Comparison of ENCODE assay signal across 24 cellular contexts in the genomic region with DNA sequence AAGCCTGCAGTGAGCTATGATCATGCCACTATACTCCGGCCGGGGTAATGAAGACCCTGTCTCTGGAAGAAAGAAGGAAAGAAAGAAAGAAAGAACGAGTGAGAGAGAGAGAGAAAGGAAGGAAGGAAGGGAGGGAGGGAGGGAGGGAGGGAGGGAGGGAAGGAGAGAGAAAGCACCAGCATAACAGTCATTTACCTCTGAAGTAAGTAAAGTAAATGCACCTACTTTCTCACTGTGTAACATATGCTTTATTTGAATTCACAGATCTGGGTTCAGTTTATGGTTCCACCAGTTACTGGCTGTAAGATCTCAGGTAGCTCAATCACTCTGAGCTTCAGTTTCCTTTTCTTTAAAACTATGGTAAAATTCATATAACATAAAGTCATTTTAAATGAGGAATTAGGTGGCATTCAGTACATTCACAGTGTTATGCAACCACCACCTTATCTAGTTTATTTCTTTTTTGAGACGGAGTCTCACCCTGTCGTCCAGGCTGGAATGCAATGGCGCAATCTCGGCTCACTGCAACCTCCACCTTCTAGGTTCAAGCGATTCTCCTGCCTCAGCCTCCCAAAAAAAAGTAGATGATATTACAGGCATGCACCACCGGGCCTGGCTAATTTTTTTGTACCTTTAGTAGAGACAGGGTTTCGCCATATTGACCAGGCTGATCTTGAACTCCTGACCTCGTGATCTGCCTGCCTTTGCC. TPM values are rescaled to one million over a fixed set of nuclear protein-coding genes. Genes with fewer than 3 reads are reported as not detected.
DNase-seq lines count a peak whose midpoint lies in the region; ATAC-seq, FAIRE-seq and TF ChIP-seq lines count a peak whose summit lies in the region.
"Had no signal": no experiment of that assay in that cellular context is flagged by ENCODE, and none has a peak within 500 bp of the region (broad histone marks: within the 10 kb centered on the region; RNA-seq: fewer than 3 reads in every experiment).

No MANE protein-coding gene starts in this region.

- H3K9me3 ChIP-seq in MM.1S (replicated peaks; ENCODE audit: insufficient read depth, low read length) (no peaks in the 10 kb centered on the region), K562 (replicated peaks; ENCODE audit: control insufficient read depth, insufficient read depth, low read depth, low read length) (no peaks in the 10 kb centered on the region), spleen (no peaks in the 10 kb centered on the region)
- H3K9me3 ChIP-seq: BE2C, HAP-1 had no signal

- H3K36me3 Mint-ChIP-seq in activated naive CD8-positive, alpha-beta T cell treated with anti-CD3 and anti-CD28 coated beads, Interleukin-2, amount 10 ng/mL, durations not matched to agents 7 days and 5 days = no peaks in the 10 kb centered on the region
- H3K36me3 Mint-ChIP-seq in activated naive CD8-positive, alpha-beta T cell treated with anti-CD3 and anti-CD28 coated beads for 36 hours = no peaks in the 10 kb centered on the region

- H3K9ac ChIP-seq in MM.1S (ENCODE audit: low read length) = no peak overlapping the region
- H3K9ac ChIP-seq in K562 (ENCODE audit: insufficient read depth in 1 of 2, low read depth in 2 of 2, low read length in 2 of 2) = no peak overlapping the region
- H3K9ac ChIP-seq: KMS-11 had no signal

- H3K27ac Mint-ChIP-seq in activated naive CD8-positive, alpha-beta T cell treated with anti-CD3 and anti-CD28 coated beads, Interleukin-2, amount 10 ng/mL, durations not matched to agents 7 days and 5 days = no peak overlapping the region
- no peak overlapping the region for H3K27ac Mint-ChIP-seq in activated naive CD8-positive, alpha-beta T cell treated with anti-CD3 and anti-CD28 coated beads for 36 hours
- H3K27ac Mint-ChIP-seq: CD4-positive, alpha-beta T cell; GM23338 had no signal

- peaks cover 3% of the 10 kb centered on the region for H3K4me1 Mint-ChIP-seq in activated naive CD8-positive, alpha-beta T cell treated with anti-CD3 and anti-CD28 coated beads, Interleukin-2, amount 10 ng/mL, durations not matched to agents 7 days and 5 days
- peaks cover 2% of the 10 kb centered on the region for H3K4me1 Mint-ChIP-seq in activated naive CD8-positive, alpha-beta T cell treated with anti-CD3 and anti-CD28 coated beads for 36 hours
- H3K4me1 Mint-ChIP-seq: GM23338 had no signal

- no peak for DNase-seq in activated naive CD8-positive, alpha-beta T cell treated with anti-CD3 and anti-CD28 coated beads, Interleukin-2, amount 10 ng/mL, durations not matched to agents 7 days and 5 days
- no peak for DNase-seq in activated naive CD8-positive, alpha-beta T cell treated with anti-CD3 and anti-CD28 coated beads for 36 hours
- DNase-seq in MM.1S = no peak
- no peak for DNase-seq in K562 (ENCODE audit: extremely low read depth in 1 of 4, low spot score in 3 of 4)
- peak; percentile 4 for DNase-seq in spleen
- DNase-seq in AG08395 (ENCODE audit: low spot score) = no peak
- DNase-seq in NCI-H446 (lab: John Stamatoyannopoulos, UW) = no peak
- DNase-seq: BE2C; CD4-positive, alpha-beta T cell; COR-L47; DMS 273 treated with DMSO at 0.1 percent for 48 hours; DMS79 treated with DMSO at 0.1 percent for 48 hours; NCI-H1092 treated with DMSO at 0.1 percent for 48 hours; NCI-H1436 treated with DMSO at 0.1 percent for 48 hours; NCI-H2029; NCI-H345; NCI-H524 treated with DMSO at 0.1 percent for 48 hours; SIG-M5 had no signal

- no peak overlapping the region for H3K27ac ChIP-seq in MM.1S (ENCODE audit: low read length)
- no peak overlapping the region for H3K27ac ChIP-seq in K562 (ENCODE audit: extremely low read depth, low read depth, low read length)
- no peak overlapping the region for H3K27ac ChIP-seq in spleen
- H3K27ac ChIP-seq: KMS-11 had no signal

- WGBS in K562 (ENCODE audit: insufficient coverage, low coverage, missing lambda C conversion rate) = 11% methylated on average over 9 of the region's 11 CpGs
- 61 to 79% (median 66%) methylated on average over 11 of the region's 11 CpGs for WGBS in spleen, 5 donors

- ATAC-seq in activated naive CD8-positive, alpha-beta T cell treated with anti-CD3 and anti-CD28 coated beads, Interleukin-2, amount 10 ng/mL, durations not matched to agents 7 days and 5 days (ENCODE audit: low read depth) = no peak
- ATAC-seq in K562 = no peak
- no peak for ATAC-seq in HG03045 (IDR thresholded peaks at IDR 0.05; ENCODE audit: unreplicated experiment)
- ATAC-seq: GM23338, SK-N-SH treated with all-trans-retinoic acid at 6 μM for 48 hours had no signal

- peaks cover 2% of the 10 kb centered on the region for H3K27me3 Mint-ChIP-seq in activated naive CD8-positive, alpha-beta T cell treated with anti-CD3 and anti-CD28 coated beads, Interleukin-2, amount 10 ng/mL, durations not matched to agents 7 days and 5 days
- no peaks in the 10 kb centered on the region for H3K27me3 Mint-ChIP-seq in activated naive CD8-positive, alpha-beta T cell treated with anti-CD3 and anti-CD28 coated beads for 36 hours
- H3K27me3 Mint-ChIP-seq: CD4-positive, alpha-beta T cell had no signal

- H2AFZ ChIP-seq in MM.1S (ENCODE audit: low read length) (peak overlapping the region; percentile 69), K562 (ENCODE audit: low read depth, low read length) (no peak overlapping the region)
- H2AFZ ChIP-seq: GM23338 had no signal

- no peaks in the 10 kb centered on the region for H3K79me2 ChIP-seq in MM.1S (ENCODE audit: low read length)
- no peaks in the 10 kb centered on the region for H3K79me2 ChIP-seq in K562 (ENCODE audit: control insufficient read depth, insufficient read depth, low read length)

- H3K4me2 ChIP-seq in MM.1S (ENCODE audit: low read depth, low read length) = 0 out of 2 replicates have a peak overlapping the region, but pooled peaks have one; percentile 15
- H3K4me2 ChIP-seq in K562 (ENCODE audit: insufficient read depth, low read length) = no peak overlapping the region
- H3K4me2 ChIP-seq: GM23338, KMS-11 had no signal

- H3K4me1 ChIP-seq in MM.1S (ENCODE audit: low read length) = no peaks in the 10 kb centered on the region
- H3K4me1 ChIP-seq in K562 (replicated peaks in 1 of 2; ENCODE audit: control insufficient read depth in 2 of 2, insufficient read depth in 2 of 2, low read length in 2 of 2) = no peaks in the 10 kb centered on the region
- peaks cover 0 to 14% (median 6%) of the 10 kb centered on the region in 6 donors for H3K4me1 ChIP-seq in spleen
- H3K4me1 ChIP-seq: BE2C, HAP-1 had no signal

- no peaks in the 10 kb centered on the region for H3K9me1 ChIP-seq in K562 (ENCODE audit: control insufficient read depth, insufficient read depth, low read length)

- no peaks in the 10 kb centered on the region for H3F3A ChIP-seq in MM.1S (ENCODE audit: insufficient read depth, low read length)

- TF ChIP-seq POLR2A in K562 (conservative IDR thresholded peaks at IDR 0.05) (no peak), spleen (IDR thresholded peaks at IDR 0.05) (no peak)

- in situ Hi-C loops in K562 (cut with MboI) = no loop called here

- H4K20me1 ChIP-seq in MM.1S (ENCODE audit: insufficient read depth, low read length) (no peaks in the 10 kb centered on the region), K562 (replicated peaks; ENCODE audit: control insufficient read depth, insufficient read depth, low read length) (no peaks in the 10 kb centered on the region)

- no peaks in the 10 kb centered on the region for H3K9me3 Mint-ChIP-seq in activated naive CD8-positive, alpha-beta T cell treated with anti-CD3 and anti-CD28 coated beads, Interleukin-2, amount 10 ng/mL, durations not matched to agents 7 days and 5 days
- no peaks in the 10 kb centered on the region for H3K9me3 Mint-ChIP-seq in activated naive CD8-positive, alpha-beta T cell treated with anti-CD3 and anti-CD28 coated beads for 36 hours
- H3K9me3 Mint-ChIP-seq: CD4-positive, alpha-beta T cell; GM23338 had no signal

- POLR2A ChIA-PET in activated naive CD8-positive, alpha-beta T cell treated with anti-CD3 and anti-CD28 coated beads, Interleukin-2, amount 10 ng/mL, durations not matched to agents 7 days and 5 days (lab: Charles Lee) = interaction anchor here (0.6 kb wide), 2 partner anchors 22 to 1245 kb away, joined by 3 to 10 read pairs; a partner anchor contains a TSS
- POLR2A ChIA-PET in K562 (lab: Yijun Ruan, JAX) = interaction anchor here (1.5 kb wide), 1 partner anchor 23 kb away, joined by 3 read pairs; a partner anchor contains a TSS

- no peak overlapping the region for H3K4me3 ChIP-seq in MM.1S (ENCODE audit: low read length)
- H3K4me3 ChIP-seq in K562 = no peak overlapping the region
- no peak overlapping the region for H3K4me3 ChIP-seq in spleen
- H3K4me3 ChIP-seq: GM23338, HAP-1 had no signal

- no TSS peak for BruUV-seq in K562 (replicated peaks; lab: Mats Ljungman, UMichigan)

- CTCF ChIA-PET in K562 (lab: Yijun Ruan, JAX; ENCODE audit: low intra/inter-chr PET ratio) = no interaction called here

- H3K27me3 ChIP-seq in MM.1S (replicated peaks; ENCODE audit: insufficient read depth, low read length) = no peaks in the 10 kb centered on the region
- no peaks in the 10 kb centered on the region for H3K27me3 ChIP-seq in K562 (ENCODE audit: control insufficient read depth in 2 of 2, insufficient read depth in 2 of 2, low read length in 2 of 2)
- H3K27me3 ChIP-seq in spleen (replicated peaks in 1 of 7) = no peaks in the 10 kb centered on the region
- H3K27me3 ChIP-seq: BE2C had no signal

- peak overlapping the region; percentile 10 for H3K4me3 Mint-ChIP-seq in activated naive CD8-positive, alpha-beta T cell treated with anti-CD3 and anti-CD28 coated beads, Interleukin-2, amount 10 ng/mL, durations not matched to agents 7 days and 5 days
- H3K4me3 Mint-ChIP-seq in activated naive CD8-positive, alpha-beta T cell treated with anti-CD3 and anti-CD28 coated beads for 36 hours = no peak overlapping the region
- H3K4me3 Mint-ChIP-seq: CD4-positive, alpha-beta T cell; GM23338 had no signal

- no peak for TF ChIP-seq RAD21 in K562 (CRISPR knock-in tag; conservative IDR thresholded peaks at IDR 0.05 in 1 of 2, IDR thresholded peaks at IDR 0.05 in 1 of 2)

- H3K9me2 ChIP-seq in MM.1S (replicated peaks; ENCODE audit: insufficient read depth, low read length) = no peaks in the 10 kb centered on the region

- intact Hi-C loops in K562 (cut with micrococcal nuclease) (no loop called here), spleen (cut with DNase I; ENCODE audit: low total_unique reads) (no loop called here)

- no peak for TF ChIP-seq CTCF in MM.1S (IDR thresholded peaks at IDR 0.05; ENCODE audit: low read length)
- no peak for TF ChIP-seq CTCF in K562 (IDR thresholded peaks at IDR 0.05 in 2 of 3, conservative IDR thresholded peaks at IDR 0.05 in 1 of 3; ENCODE audit: insufficient read depth in 2 of 3, low read depth in 1 of 3, low read length in 3 of 3)
- no peak for TF ChIP-seq CTCF in spleen (IDR thresholded peaks at IDR 0.05 in 8 of 11, conservative IDR thresholded peaks at IDR 0.05 in 3 of 11)

- TF ChIP-seq EP300 in K562 (IDR thresholded peaks at IDR 0.05; ENCODE audit: low read length) = no peak

- H3K36me3 ChIP-seq in MM.1S (replicated peaks; ENCODE audit: insufficient read depth, low read length) (no peaks in the 10 kb centered on the region), K562 (ENCODE audit: control insufficient read depth, insufficient read depth, low read length) (no peaks in the 10 kb centered on the region), spleen (no peaks in the 10 kb centered on the region)
- H3K36me3 ChIP-seq: BE2C, HAP-1 had no signal

- no peak for FAIRE-seq in K562 (lab: Jason Lieb, UNC)
- FAIRE-seq: A204.1 had no signal

RNA-seq across cellular contexts. Expression of a gene that starts 16.1 kb away (rescaled TPM):
- 10 to 100 TPM; 29.8 to 32.7 TPM for total RNA-seq in activated naive CD8-positive, alpha-beta T cell treated with anti-CD3 and anti-CD28 coated beads, Interleukin-2, amount 10 ng/mL, durations not matched to agents 7 days and 5 days
- 10 to 100 TPM; 26.4 to 28.0 TPM for total RNA-seq in activated naive CD8-positive, alpha-beta T cell treated with anti-CD3 and anti-CD28 coated beads for 36 hours
- total RNA-seq in K562 (2011; cell fraction: chromatin; rRNA removed; ENCODE audit: low replicate concordance) = 58.3 and 76.4 TPM in 2 replicates
- total RNA-seq in K562 (2011; cell fraction: nucleolus; rRNA removed) = 20.7 and 26.8 TPM in 2 replicates
- 42.1 and 52.2 TPM in 2 replicates for total RNA-seq in K562 (2011; cell fraction: nucleoplasm; rRNA removed)
- total RNA-seq in K562 (2014; rRNA removed) (4.2 and 6.0 TPM in 2 replicates), K562 (2014; rRNA removed; fragmentation: Illumina TruSeq; extraction: Trizol) (8.6 and 9.0 TPM in 2 replicates), K562 (2015; rRNA removed; fragmentation: Illumina TruSeq; extraction: Trizol) (6.7 and 7.1 TPM in 2 replicates), K562 (2021) (10.7 and 12.2 TPM in 2 replicates), spleen (10 to 100 TPM; 22.8 to 36.7 (median 32.4) TPM)
- polyA plus RNA-seq in K562 (2011; rRNA removed) (4.4 and 4.9 TPM in 2 replicates), K562 (2014; fragmentation: Illumina TruSeq; extraction: Trizol) (6.0 and 6.4 TPM in 2 replicates), K562 (2014; fragmentation: Nextera tagmentation; extraction: Ambion mirVana) (1 to 10 TPM; 1.3 to 2.4 TPM), K562 (2014; rRNA removed) (4.5 and 5.4 TPM in 2 replicates), spleen (1 to 10 TPM; 1.4 to 4.3 (median 2.2) TPM)
- polyA plus RNA-seq in K562 (2011; cell fraction: cytosol; rRNA removed) = 2.9 and 3.4 TPM in 2 replicates
- polyA plus RNA-seq in K562 (2011; cell fraction: nucleus; rRNA removed) = 8.7 and 11.0 TPM in 2 replicates
- polyA plus RNA-seq in K562 (2012) = 4.1 and 4.6 TPM in 2 replicates
- polyA minus RNA-seq in K562 (2011; rRNA and poly(A)+ RNA removed) = 16.6 and 19.0 TPM in 2 replicates
- polyA minus RNA-seq in K562 (2011; cell fraction: cytosol; rRNA and poly(A)+ RNA removed) = 9.2 and 10.5 TPM in 2 replicates
- polyA minus RNA-seq in K562 (2011; cell fraction: nucleus; rRNA and poly(A)+ RNA removed) = 9.3 and 13.9 TPM in 2 replicates

RNA-seq across cellular contexts. Expression of a gene that starts 22.6 kb away (rescaled TPM):
- 10 to 100 TPM; 33.3 to 35.4 TPM for total RNA-seq in activated naive CD8-positive, alpha-beta T cell treated with anti-CD3 and anti-CD28 coated beads, Interleukin-2, amount 10 ng/mL, durations not matched to agents 7 days and 5 days
- 10 to 100 TPM; 40.7 to 42.4 TPM for total RNA-seq in activated naive CD8-positive, alpha-beta T cell treated with anti-CD3 and anti-CD28 coated beads for 36 hours
- 27.1 and 34.4 TPM in 2 replicates for total RNA-seq in K562 (2011; cell fraction: chromatin; rRNA removed; ENCODE audit: low replicate concordance)
- total RNA-seq in K562 (2011; cell fraction: nucleolus; rRNA removed) = 14.0 and 14.7 TPM in 2 replicates
- 18.6 and 20.4 TPM in 2 replicates for total RNA-seq in K562 (2011; cell fraction: nucleoplasm; rRNA removed)
- 12.6 and 13.3 TPM in 2 replicates for total RNA-seq in K562 (2014; rRNA removed)
- 14.4 and 15.4 TPM in 2 replicates for total RNA-seq in K562 (2014; rRNA removed; fragmentation: Illumina TruSeq; extraction: Trizol)
- 15.3 and 16.2 TPM in 2 replicates for total RNA-seq in K562 (2015; rRNA removed; fragmentation: Illumina TruSeq; extraction: Trizol)
- total RNA-seq in K562 (2021) = 19.3 and 20.3 TPM in 2 replicates
- 11.4 and 15.0 TPM in 2 replicates for polyA plus RNA-seq in K562 (2011; rRNA removed)
- 7.8 and 11.7 TPM in 2 replicates for polyA plus RNA-seq in K562 (2011; cell fraction: cytosol; rRNA removed)
- 24.5 and 27.8 TPM in 2 replicates for polyA plus RNA-seq in K562 (2011; cell fraction: nucleus; rRNA removed)
- polyA plus RNA-seq in K562 (2012) = 10.2 and 14.0 TPM in 2 replicates
- polyA plus RNA-seq in K562 (2014; fragmentation: Illumina TruSeq; extraction: Trizol) = 19.4 and 21.5 TPM in 2 replicates
- 1 to 10 TPM; 2.8 to 7.1 TPM for polyA plus RNA-seq in K562 (2014; fragmentation: Nextera tagmentation; extraction: Ambion mirVana)
- 15.7 and 17.0 TPM in 2 replicates for polyA plus RNA-seq in K562 (2014; rRNA removed)
- 34.2 and 39.9 TPM in 2 replicates for polyA minus RNA-seq in K562 (2011; rRNA and poly(A)+ RNA removed)
- 13.7 and 17.0 TPM in 2 replicates for polyA minus RNA-seq in K562 (2011; cell fraction: cytosol; rRNA and poly(A)+ RNA removed)
- polyA minus RNA-seq in K562 (2011; cell fraction: nucleus; rRNA and poly(A)+ RNA removed) = 7.9 and 12.6 TPM in 2 replicates
- total RNA-seq in spleen = 10 to 100 TPM; 22.2 to 27.4 (median 24.1) TPM
- polyA plus RNA-seq in spleen = 1 to 10 TPM; 7.0 to 9.0 (median 7.2) TPM
